ENCODE assay signal across 1 cellular context in genomic region chr17:7833795-7834553, GRCh38.
A peak's percentile ranks its signal among the peaks of the same experiment; 100 is the strongest.
TF ChIP-seq lines count a peak whose summit lies in the region.

KDM6B (plus strand) TSS chr17:7834217; CDS start chr17:7845555, 11,338 bp downstream.

TF ChIP-seq in IMR-90, 13 proteins besides CTCF, POLR2A, EP300 and RAD21:
- TF ChIP-seq MAZ (IDR thresholded peaks at IDR 0.05; ENCODE audit: borderline replicate concordance, low read depth, low read length) (peak; percentile 20), SMC3 (IDR thresholded peaks at IDR 0.05; ENCODE audit: low read depth, low read length) (no peak), USF2 (IDR thresholded peaks at IDR 0.05; ENCODE audit: low read depth, low read length) (peak; percentile 50)
